In the genomic region with DNA sequence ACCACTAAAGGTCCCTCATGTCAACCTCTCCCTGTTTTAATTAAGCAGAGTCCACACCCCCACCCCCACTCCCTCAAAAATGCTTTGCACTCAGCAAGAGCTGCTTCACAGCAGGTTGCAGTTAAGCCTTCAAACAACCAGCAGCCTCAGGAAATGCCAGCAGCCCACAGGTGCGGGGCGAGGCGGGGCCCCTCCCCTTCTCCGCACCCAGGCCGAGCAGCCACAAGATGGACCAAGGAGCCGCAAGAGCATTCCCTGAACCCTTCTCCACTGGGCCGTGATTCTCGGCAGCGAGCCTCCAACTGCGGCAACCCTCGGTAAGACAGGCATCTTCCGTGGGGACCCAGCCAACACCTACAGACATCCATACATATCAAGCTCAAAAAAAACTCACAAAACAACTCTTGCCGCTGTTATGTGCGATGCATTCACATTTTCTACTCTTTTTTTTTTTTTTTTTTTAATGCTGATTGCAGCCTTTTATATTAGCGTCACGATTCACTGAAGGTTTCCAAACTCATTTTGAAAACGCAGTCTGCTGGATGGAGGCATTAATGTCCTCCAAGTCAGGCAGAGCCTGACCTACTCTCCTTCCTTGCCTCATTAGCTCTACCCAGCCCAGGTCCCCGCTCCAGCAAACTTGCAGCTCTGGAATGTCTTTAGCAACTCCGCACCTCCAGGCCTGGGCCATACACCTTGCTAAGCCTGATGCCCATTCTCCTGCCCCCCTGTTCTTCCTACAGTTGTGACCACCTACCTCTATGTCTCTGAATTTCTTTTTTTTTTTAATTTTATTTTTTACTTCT, we compare ENCODE assay signal across 10 cellular contexts.
DNase-seq lines count a peak whose midpoint lies in the region; ATAC-seq lines count a peak whose summit lies in the region.
"Had no signal": no experiment of that assay in that cellular context is flagged by ENCODE, and none has a peak within 500 bp of the region (broad histone marks: within the 10 kb centered on the region; RNA-seq: fewer than 3 reads in every experiment).

No MANE protein-coding gene starts in this region.

- CTCF ChIA-PET in activated CD8-positive, alpha-beta T cell treated with anti-CD3 and anti-CD28 coated beads, Interleukin-2, amount 10 ng/mL, durations not matched to agents 7 days and 5 days (lab: Charles Lee): no interaction called here

- H3K9me3 ChIP-seq in BLaER1 (no peaks in the 10 kb centered on the region), HUES48 (ENCODE audit: control insufficient read depth, insufficient read depth, low read length) (no peaks in the 10 kb centered on the region)

- H3K27me3 ChIP-seq in BLaER1: no peaks in the 10 kb centered on the region
- no peaks in the 10 kb centered on the region; the same call in 1 of the 2 replicates for H3K27me3 ChIP-seq in HUES48 (ENCODE audit: control insufficient read depth, insufficient read depth, low read length)

- no peak overlapping the region for H3K9ac ChIP-seq in BLaER1
- H3K9ac ChIP-seq in HUES48 (ENCODE audit: low read depth, low read length): no peak overlapping the region

- peaks cover 19% of the 10 kb centered on the region for H3K27me3 Mint-ChIP-seq in activated CD8-positive, alpha-beta T cell treated with anti-CD3 and anti-CD28 coated beads, Interleukin-2, amount 10 ng/mL, durations not matched to agents 7 days and 5 days (ENCODE audit: low read depth)

- H3K4me3 Mint-ChIP-seq in activated CD8-positive, alpha-beta T cell treated with anti-CD3 and anti-CD28 coated beads, Interleukin-2, amount 10 ng/mL, durations not matched to agents 7 days and 5 days: no peak overlapping the region
- H3K4me3 Mint-ChIP-seq: dendritic cell treated with granulocyte-macrophage colony-stimulating factor and Interleukin-4, amounts not matched to agents 40 ng/mL and 50 ng/mL, for 4 days had no signal

- no peaks in the 10 kb centered on the region for H3K36me3 ChIP-seq in BLaER1
- no peaks in the 10 kb centered on the region for H3K36me3 ChIP-seq in HUES48 (ENCODE audit: control insufficient read depth, insufficient read depth, low read length)

- ATAC-seq in activated CD8-positive, alpha-beta T cell treated with anti-CD3 and anti-CD28 coated beads, Interleukin-2, amount 10 ng/mL, durations not matched to agents 7 days and 5 days: no peak
- ATAC-seq in GM21825 (IDR thresholded peaks at IDR 0.05; ENCODE audit: unreplicated experiment): no peak

- no peaks in the 10 kb centered on the region for H3K36me3 Mint-ChIP-seq in activated CD8-positive, alpha-beta T cell treated with anti-CD3 and anti-CD28 coated beads, Interleukin-2, amount 10 ng/mL, durations not matched to agents 7 days and 5 days (ENCODE audit: low read depth)

- no peak overlapping the region for H3K27ac ChIP-seq in BLaER1
- peak overlapping the region; percentile 26 for H3K27ac ChIP-seq in HUES48 (ENCODE audit: low read depth, low read length)

- peak; percentile 23 for DNase-seq in activated CD8-positive, alpha-beta T cell treated with anti-CD3 and anti-CD28 coated beads, Interleukin-2, amount 10 ng/mL, durations not matched to agents 7 days and 5 days
- peak; percentile 76 for DNase-seq in islet precursor cell
- no peak for DNase-seq in T-helper 9 cell
- no peak for DNase-seq in middle frontal gyrus (ENCODE audit: extremely low spot score, low spot score)
- DNase-seq in HuH-7.5 (ENCODE audit: low spot score): no peak
- DNase-seq: Calu3 had no signal

- POLR2A ChIA-PET in activated CD8-positive, alpha-beta T cell treated with anti-CD3 and anti-CD28 coated beads, Interleukin-2, amount 10 ng/mL, durations not matched to agents 7 days and 5 days (lab: Charles Lee): interaction anchor here (0.7 kb wide), 1 partner anchor 1358 kb away, joined by 3 read pairs; no protein-coding TSS in a partner anchor

- peaks cover 2% of the 10 kb centered on the region for H3K9me3 Mint-ChIP-seq in activated CD8-positive, alpha-beta T cell treated with anti-CD3 and anti-CD28 coated beads, Interleukin-2, amount 10 ng/mL, durations not matched to agents 7 days and 5 days (ENCODE audit: insufficient read depth)

- H3K27ac Mint-ChIP-seq in activated CD8-positive, alpha-beta T cell treated with anti-CD3 and anti-CD28 coated beads, Interleukin-2, amount 10 ng/mL, durations not matched to agents 7 days and 5 days: no peak overlapping the region
- H3K27ac Mint-ChIP-seq: dendritic cell treated with granulocyte-macrophage colony-stimulating factor and Interleukin-4, amounts not matched to agents 40 ng/mL and 50 ng/mL, for 4 days had no signal

- H3K4me3 ChIP-seq in BLaER1: no peak overlapping the region
- peak overlapping the region; percentile 45 for H3K4me3 ChIP-seq in HUES48 (ENCODE audit: low read depth, low read length)

- H4K20me1 ChIP-seq in BLaER1: no peaks in the 10 kb centered on the region

- peaks cover 10% of the 10 kb centered on the region for H3K4me1 Mint-ChIP-seq in activated CD8-positive, alpha-beta T cell treated with anti-CD3 and anti-CD28 coated beads, Interleukin-2, amount 10 ng/mL, durations not matched to agents 7 days and 5 days (ENCODE audit: low read depth)

- peak overlapping the region; percentile 55 for H3K4me2 ChIP-seq in BLaER1

- peaks cover 7% of the 10 kb centered on the region for H3K4me1 ChIP-seq in BLaER1
- H3K4me1 ChIP-seq in HUES48 (ENCODE audit: control insufficient read depth, insufficient read depth, low read length): peaks cover 14% of the 10 kb centered on the region

Comparison
In these comparisons a context has a peak if more than half of its experiments do, and no peak if none do; other contexts are left out.
1. DNase-seq: peak in activated CD8-positive, alpha-beta T cell treated with anti-CD3 and anti-CD28 coated beads, Interleukin-2, amount 10 ng/mL, durations not matched to agents 7 days and 5 days (single experiment) and islet precursor cell (single experiment); none in T-helper 9 cell (single experiment), middle frontal gyrus (single experiment) and HuH-7.5 (single experiment).